17 cellular contexts compared by ENCODE assay signal in genomic region chr21:36704958-36705678, GRCh38. TPM values are rescaled to one million over a fixed set of nuclear protein-coding genes. Genes with fewer than 3 reads are reported as not detected.
DNase-seq lines count a peak whose midpoint lies in the region; ATAC-seq and TF ChIP-seq lines count a peak whose summit lies in the region.
"Had no signal": no experiment of that assay in that cellular context is flagged by ENCODE, and none has a peak within 500 bp of the region (broad histone marks: within the 10 kb centered on the region; RNA-seq: fewer than 3 reads in every experiment).

No MANE protein-coding gene starts in this region.

- no peak overlapping the region for H2BK15ac ChIP-seq in mesendoderm (replicated peaks; ENCODE audit: low read depth)

- H3K4me3 ChIP-seq in right cardiac atrium (ENCODE audit: low read length), result peak overlapping the region; percentile 6
- H3K4me3 ChIP-seq in mesendoderm (ENCODE audit: low read length), result no peak overlapping the region
- no peak overlapping the region for H3K4me3 ChIP-seq in upper lobe of left lung
- H3K4me3 ChIP-seq: PC-9 had no signal

- H4K8ac ChIP-seq in mesendoderm (ENCODE audit: low read depth, low read length), result no peak overlapping the region

- WGBS in right cardiac atrium, result 4% methylated on average over 39 of the region's 39 CpGs
- WGBS in mesendoderm (ENCODE audit: extremely low coverage, insufficient coverage, low lambda C conversion rate), result no CpG with 5 or more reads among the region's 39 CpGs
- 8 to 13% methylated on average over 14 to 39 of the region's 39 CpGs for WGBS in upper lobe of left lung, 2 donors

- H3K23ac ChIP-seq in mesendoderm (ENCODE audit: low read length), result no peak overlapping the region

- no peak overlapping the region for H3K18ac ChIP-seq in mesendoderm (ENCODE audit: low read length)

- H3K4me2 ChIP-seq in mesendoderm (ENCODE audit: low read length), result peak overlapping the region; percentile 9
- H3K4me2 ChIP-seq: PC-9 had no signal

- no peaks in the 10 kb centered on the region for H3K9me3 Mint-ChIP-seq in central memory CD8-positive, alpha-beta T cell
- H3K9me3 Mint-ChIP-seq: stimulated activated naive CD8-positive, alpha-beta T cell treated with anti-CD3 and anti-CD28 coated beads, Interleukin-15, Interleukin-2, amounts not matched to agents 100 ng/mL and 50 ng/mL, for 24 hours had no signal

- H3K36me3 Mint-ChIP-seq in central memory CD8-positive, alpha-beta T cell (ENCODE audit: insufficient read depth), result no peaks in the 10 kb centered on the region

- H3K27ac Mint-ChIP-seq in central memory CD8-positive, alpha-beta T cell (ENCODE audit: low read depth), result no peak overlapping the region
- H3K27ac Mint-ChIP-seq: stimulated activated naive CD8-positive, alpha-beta T cell treated with anti-CD3 and anti-CD28 coated beads, Interleukin-15, Interleukin-2, amounts not matched to agents 100 ng/mL and 50 ng/mL, for 24 hours had no signal

- no peak overlapping the region for H2AK5ac ChIP-seq in mesendoderm (ENCODE audit: low read length)

- peaks cover 95% of the 10 kb centered on the region for H3K27me3 Mint-ChIP-seq in central memory CD8-positive, alpha-beta T cell

- no peak for TF ChIP-seq CTCF in upper lobe of left lung (IDR thresholded peaks at IDR 0.05)

- no peak overlapping the region for H3K9ac ChIP-seq in mesendoderm (ENCODE audit: low read length)

- H4K5ac ChIP-seq in mesendoderm (ENCODE audit: low read length), result no peak overlapping the region

- TF ChIP-seq POLR2A in upper lobe of left lung (IDR thresholded peaks at IDR 0.05), result no peak

- no peak for DNase-seq in right cardiac atrium
- DNase-seq in left ventricle myocardium superior, result no peak
- DNase-seq in central memory CD8-positive, alpha-beta T cell (ENCODE audit: low spot score in 2 of 2), result no peak
- peak; percentile 8 for DNase-seq in mesendoderm
- DNase-seq in upper lobe of left lung, result peak; percentile 17 to 56
- DNase-seq in AG20443 (ENCODE audit: low spot score), result no peak
- DNase-seq: activated CD4-positive, alpha-beta T cell treated with anti-CD3 and anti-CD28 coated beads, Interleukin-2, amount 50 U/mL, for 4 hours; activated gamma-delta T cell; GOT3; NCI-H2227 treated with DMSO at 0.1 percent for 48 hours; PC-9; stimulated activated CD4-positive, alpha-beta T cell treated with anti-CD3 and anti-CD28 coated beads, Interleukin-4, amount 100 ng/mL, for 4 hours had no signal

- H3K27ac ChIP-seq in right cardiac atrium (ENCODE audit: low read length) (no peak overlapping the region), mesendoderm (ENCODE audit: low read depth, low read length) (no peak overlapping the region), upper lobe of left lung (no peak overlapping the region)
- H3K27ac ChIP-seq: PC-9 had no signal

- H2BK120ac ChIP-seq in mesendoderm (ENCODE audit: low read depth, low read length), result no peak overlapping the region

- no peak for ATAC-seq in right cardiac atrium
- no peak for ATAC-seq in left ventricle myocardium superior
- ATAC-seq in central memory CD8-positive, alpha-beta T cell (replicated peaks; ENCODE audit: extremely low read depth, poor library complexity, severe bottlenecking), result no peak
- no peak for ATAC-seq in upper lobe of left lung (ENCODE audit: low FRiP score in 2 of 2)
- ATAC-seq in HG03460 (IDR thresholded peaks at IDR 0.05; ENCODE audit: unreplicated experiment), result no peak
- ATAC-seq in HG03045 (IDR thresholded peaks at IDR 0.05; ENCODE audit: unreplicated experiment), result no peak

- no peak overlapping the region for H3K56ac ChIP-seq in mesendoderm (ENCODE audit: low read length)

- H3K36me3 ChIP-seq in mesendoderm (ENCODE audit: control insufficient read depth, insufficient read depth, low read length), result no peaks in the 10 kb centered on the region
- no peaks in the 10 kb centered on the region for H3K36me3 ChIP-seq in upper lobe of left lung

- no peak overlapping the region for H2BK5ac ChIP-seq in mesendoderm (ENCODE audit: low read length)

- H3K9me3 ChIP-seq in right cardiac atrium (ENCODE audit: control insufficient read depth, low read length) (no peaks in the 10 kb centered on the region), upper lobe of left lung (no peaks in the 10 kb centered on the region)

- TF ChIP-seq EP300 in upper lobe of left lung (IDR thresholded peaks at IDR 0.05), result no peak

- no peaks in the 10 kb centered on the region for H3K27me3 ChIP-seq in right cardiac atrium (ENCODE audit: control insufficient read depth, insufficient read depth)
- H3K27me3 ChIP-seq in mesendoderm (ENCODE audit: insufficient read depth, low read length, poor library complexity), result peaks cover 100% of the 10 kb centered on the region
- peaks cover 3 to 99% (median 60%) of the 10 kb centered on the region in 4 donors for H3K27me3 ChIP-seq in upper lobe of left lung

- H3K4me1 ChIP-seq in right cardiac atrium (ENCODE audit: control insufficient read depth, insufficient read depth, low read length), result peaks cover 4% of the 10 kb centered on the region
- no peaks in the 10 kb centered on the region for H3K4me1 ChIP-seq in mesendoderm (ENCODE audit: control insufficient read depth, low read depth, low read length)
- peaks cover 50 to 73% (median 51%) of the 10 kb centered on the region in 4 donors for H3K4me1 ChIP-seq in upper lobe of left lung

- no peak overlapping the region for H3K4ac ChIP-seq in mesendoderm (ENCODE audit: low read depth, low read length)

- H3K79me1 ChIP-seq in mesendoderm (ENCODE audit: low read length), result no peaks in the 10 kb centered on the region

- intact Hi-C loops in right cardiac atrium (cut with DNase I), result no loop called here
- intact Hi-C loops in left ventricle myocardium superior (cut with micrococcal nuclease), result no loop called here

- H3K79me2 ChIP-seq in mesendoderm (ENCODE audit: control insufficient read depth, insufficient read depth, low read length), result no peaks in the 10 kb centered on the region

- H3K4me3 Mint-ChIP-seq in central memory CD8-positive, alpha-beta T cell, result peak overlapping the region; percentile 45
- H3K4me3 Mint-ChIP-seq: stimulated activated naive CD8-positive, alpha-beta T cell treated with anti-CD3 and anti-CD28 coated beads, Interleukin-15, Interleukin-2, amounts not matched to agents 100 ng/mL and 50 ng/mL, for 24 hours had no signal

- H3K4me1 Mint-ChIP-seq in central memory CD8-positive, alpha-beta T cell, result peaks cover 24% of the 10 kb centered on the region

RNA-seq across cellular contexts. Expression of gene SIM2, which starts 6.2 kb away (rescaled TPM):
- total RNA-seq in right cardiac atrium (not detected), left ventricle myocardium superior (not detected), upper lobe of left lung (1 to 10 TPM in 1 of 6 donors, under 1 TPM in 3, not detected in 2; 0.10 to 1.6 (median 0.50) TPM)
- polyA plus RNA-seq in right cardiac atrium, result not detected
- 0.04 TPM for polyA plus RNA-seq in mesendoderm (2013, experiment 1 of 2)
- polyA plus RNA-seq in mesendoderm (2013, experiment 2 of 2), result 0.01 TPM
- total RNA-seq: mononuclear cell had no signal
- polyA plus RNA-seq: BJ had no signal

Comparison
In these comparisons a context has a peak if more than half of its experiments do, and no peak if none do; other contexts are left out.
1. DNase-seq: peak in mesendoderm (single experiment) and upper lobe of left lung (2 of 2); none in right cardiac atrium (0 of 3), left ventricle myocardium superior (single experiment), central memory CD8-positive, alpha-beta T cell (0 of 2) and AG20443 (single experiment).